Comparison of ENCODE assay signal across 1 cellular context in genomic region chr17:73156166-73156840, GRCh38.
TF ChIP-seq lines count a peak whose summit lies in the region.

No MANE protein-coding gene starts in this region.

TF ChIP-seq in HepG2, 621 proteins besides CTCF, POLR2A, EP300 and RAD21 (continued from another document and continues in another):
- TF ChIP-seq, protein P1, sequence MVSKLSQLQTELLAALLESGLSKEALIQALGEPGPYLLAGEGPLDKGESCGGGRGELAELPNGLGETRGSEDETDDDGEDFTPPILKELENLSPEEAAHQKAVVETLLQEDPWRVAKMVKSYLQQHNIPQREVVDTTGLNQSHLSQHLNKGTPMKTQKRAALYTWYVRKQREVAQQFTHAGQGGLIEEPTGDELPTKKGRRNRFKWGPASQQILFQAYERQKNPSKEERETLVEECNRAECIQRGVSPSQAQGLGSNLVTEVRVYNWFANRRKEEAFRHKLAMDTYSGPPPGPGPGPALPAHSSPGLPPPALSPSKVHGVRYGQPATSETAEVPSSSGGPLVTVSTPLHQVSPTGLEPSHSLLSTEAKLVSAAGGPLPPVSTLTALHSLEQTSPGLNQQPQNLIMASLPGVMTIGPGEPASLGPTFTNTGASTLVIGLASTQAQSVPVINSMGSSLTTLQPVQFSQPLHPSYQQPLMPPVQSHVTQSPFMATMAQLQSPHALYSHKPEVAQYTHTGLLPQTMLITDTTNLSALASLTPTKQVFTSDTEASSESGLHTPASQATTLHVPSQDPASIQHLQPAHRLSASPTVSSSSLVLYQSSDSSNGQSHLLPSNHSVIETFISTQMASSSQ (IDR thresholded peaks at IDR 0.05; ENCODE audit: low read depth), result no peak
- TF ChIP-seq, protein P1 (CRISPR knock-in tag; IDR thresholded peaks at IDR 0.05; ENCODE audit: borderline replicate concordance), result peak; percentile 56; the same call in 1 of the 2 replicates
- TF ChIP-seq FOSL2 (CRISPR knock-in tag; IDR thresholded peaks at IDR 0.05) (peak; percentile 24; the same call in 1 of the 2 replicates), NFIB (CRISPR knock-in tag; IDR thresholded peaks at IDR 0.05; ENCODE audit: borderline replicate concordance) (no peak), RBM39 (IDR thresholded peaks at IDR 0.05; ENCODE audit: low read depth, low read length, poor library complexity, severe bottlenecking) (peak; percentile 64), MYC (CRISPR knock-in tag; IDR thresholded peaks at IDR 0.05; ENCODE audit: borderline replicate concordance) (0 out of 2 replicates have a peak, but pooled peaks have one; percentile 37), ZNF713 (CRISPR knock-in tag; IDR thresholded peaks at IDR 0.05) (no peak), ZNF124 (CRISPR knock-in tag; IDR thresholded peaks at IDR 0.05) (peak; percentile 64; the same call in 1 of the 2 replicates), ELF1 (CRISPR knock-in tag; IDR thresholded peaks at IDR 0.05) (peak; percentile 70), ZNF563 (CRISPR knock-in tag; IDR thresholded peaks at IDR 0.05) (peak; percentile 54; the same call in 1 of the 2 replicates), JARID2 (CRISPR knock-in tag; IDR thresholded peaks at IDR 0.05; ENCODE audit: insufficient replicate concordance) (peak; percentile 26), SMC3 (IDR thresholded peaks at IDR 0.05; ENCODE audit: low read length) (peak; percentile 85), MEIS2 (CRISPR knock-in tag; IDR thresholded peaks at IDR 0.05) (0 out of 2 replicates have a peak, but pooled peaks have one; percentile 41), ZNF263 (CRISPR knock-in tag; IDR thresholded peaks at IDR 0.05) (no peak), ZNF790 (CRISPR knock-in tag; IDR thresholded peaks at IDR 0.05; ENCODE audit: borderline replicate concordance) (0 out of 2 replicates have a peak, but pooled peaks have one; percentile 38), PAXIP1 (CRISPR knock-in tag; conservative IDR thresholded peaks at IDR 0.05) (peak; percentile 28; the same call in 1 of the 2 replicates), RXRB (CRISPR knock-in tag; IDR thresholded peaks at IDR 0.05; ENCODE audit: borderline replicate concordance) (peak; percentile 41; the same call in 1 of the 2 replicates), ZNF382 (CRISPR knock-in tag; IDR thresholded peaks at IDR 0.05; ENCODE audit: borderline replicate concordance) (no peak), KLF12 (CRISPR knock-in tag; IDR thresholded peaks at IDR 0.05; ENCODE audit: borderline replicate concordance) (no peak), ZNF672 (CRISPR knock-in tag; IDR thresholded peaks at IDR 0.05) (no peak), HDAC1 (CRISPR knock-in tag; IDR thresholded peaks at IDR 0.05) (no peak), GATAD2A (CRISPR knock-in tag; IDR thresholded peaks at IDR 0.05) (peak; percentile 73), ZBTB2 (CRISPR knock-in tag; IDR thresholded peaks at IDR 0.05; ENCODE audit: low read depth) (no peak), ZNF687 (CRISPR knock-in tag; IDR thresholded peaks at IDR 0.05) (peak; percentile 65)
- TF ChIP-seq, protein P2, sequence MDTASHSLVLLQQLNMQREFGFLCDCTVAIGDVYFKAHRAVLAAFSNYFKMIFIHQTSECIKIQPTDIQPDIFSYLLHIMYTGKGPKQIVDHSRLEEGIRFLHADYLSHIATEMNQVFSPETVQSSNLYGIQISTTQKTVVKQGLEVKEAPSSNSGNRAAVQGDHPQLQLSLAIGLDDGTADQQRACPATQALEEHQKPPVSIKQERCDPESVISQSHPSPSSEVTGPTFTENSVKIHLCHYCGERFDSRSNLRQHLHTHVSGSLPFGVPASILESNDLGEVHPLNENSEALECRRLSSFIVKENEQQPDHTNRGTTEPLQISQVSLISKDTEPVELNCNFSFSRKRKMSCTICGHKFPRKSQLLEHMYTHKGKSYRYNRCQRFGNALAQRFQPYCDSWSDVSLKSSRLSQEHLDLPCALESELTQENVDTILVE (CRISPR knock-in tag; IDR thresholded peaks at IDR 0.05), result 0 out of 2 replicates have a peak, but pooled peaks have one; percentile 29
- TF ChIP-seq, protein P3, sequence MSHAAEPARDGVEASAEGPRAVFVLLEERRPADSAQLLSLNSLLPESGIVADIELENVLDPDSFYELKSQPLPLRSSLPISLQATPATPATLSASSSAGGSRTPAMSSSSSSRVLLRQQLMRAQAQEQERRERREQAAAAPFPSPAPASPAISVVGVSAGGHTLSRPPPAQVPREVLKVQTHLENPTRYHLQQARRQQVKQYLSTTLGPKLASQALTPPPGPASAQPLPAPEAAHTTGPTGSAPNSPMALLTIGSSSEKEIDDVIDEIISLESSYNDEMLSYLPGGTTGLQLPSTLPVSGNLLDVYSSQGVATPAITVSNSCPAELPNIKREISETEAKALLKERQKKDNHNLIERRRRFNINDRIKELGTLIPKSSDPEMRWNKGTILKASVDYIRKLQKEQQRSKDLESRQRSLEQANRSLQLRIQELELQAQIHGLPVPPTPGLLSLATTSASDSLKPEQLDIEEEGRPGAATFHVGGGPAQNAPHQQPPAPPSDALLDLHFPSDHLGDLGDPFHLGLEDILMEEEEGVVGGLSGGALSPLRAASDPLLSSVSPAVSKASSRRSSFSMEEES (CRISPR knock-in tag; IDR thresholded peaks at IDR 0.05), result 0 out of 2 replicates have a peak, but pooled peaks have one; percentile 24
- TF ChIP-seq, protein P4, sequence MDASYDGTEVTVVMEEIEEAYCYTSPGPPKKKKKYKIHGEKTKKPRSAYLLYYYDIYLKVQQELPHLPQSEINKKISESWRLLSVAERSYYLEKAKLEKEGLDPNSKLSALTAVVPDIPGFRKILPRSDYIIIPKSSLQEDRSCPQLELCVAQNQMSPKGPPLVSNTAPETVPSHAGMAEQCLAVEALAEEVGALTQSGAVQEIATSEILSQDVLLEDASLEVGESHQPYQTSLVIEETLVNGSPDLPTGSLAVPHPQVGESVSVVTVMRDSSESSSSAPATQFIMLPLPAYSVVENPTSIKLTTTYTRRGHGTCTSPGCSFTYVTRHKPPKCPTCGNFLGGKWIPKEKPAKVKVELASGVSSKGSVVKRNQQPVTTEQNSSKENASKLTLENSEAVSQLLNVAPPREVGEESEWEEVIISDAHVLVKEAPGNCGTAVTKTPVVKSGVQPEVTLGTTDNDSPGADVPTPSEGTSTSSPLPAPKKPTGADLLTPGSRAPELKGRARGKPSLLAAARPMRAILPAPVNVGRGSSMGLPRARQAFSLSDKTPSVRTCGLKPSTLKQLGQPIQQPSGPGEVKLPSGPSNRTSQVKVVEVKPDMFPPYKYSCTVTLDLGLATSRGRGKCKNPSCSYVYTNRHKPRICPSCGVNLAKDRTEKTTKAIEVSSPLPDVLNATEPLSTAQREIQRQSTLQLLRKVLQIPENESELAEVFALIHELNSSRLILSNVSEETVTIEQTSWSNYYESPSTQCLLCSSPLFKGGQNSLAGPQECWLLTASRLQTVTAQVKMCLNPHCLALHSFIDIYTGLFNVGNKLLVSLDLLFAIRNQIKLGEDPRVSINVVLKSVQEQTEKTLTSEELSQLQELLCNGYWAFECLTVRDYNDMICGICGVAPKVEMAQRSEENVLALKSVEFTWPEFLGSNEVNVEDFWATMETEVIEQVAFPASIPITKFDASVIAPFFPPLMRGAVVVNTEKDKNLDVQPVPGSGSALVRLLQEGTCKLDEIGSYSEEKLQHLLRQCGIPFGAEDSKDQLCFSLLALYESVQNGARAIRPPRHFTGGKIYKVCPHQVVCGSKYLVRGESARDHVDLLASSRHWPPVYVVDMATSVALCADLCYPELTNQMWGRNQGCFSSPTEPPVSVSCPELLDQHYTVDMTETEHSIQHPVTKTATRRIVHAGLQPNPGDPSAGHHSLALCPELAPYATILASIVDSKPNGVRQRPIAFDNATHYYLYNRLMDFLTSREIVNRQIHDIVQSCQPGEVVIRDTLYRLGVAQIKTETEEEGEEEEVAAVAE (CRISPR knock-in tag; IDR thresholded peaks at IDR 0.05; ENCODE audit: borderline replicate concordance), result 0 out of 2 replicates have a peak, but pooled peaks have one; percentile 36
- TF ChIP-seq, protein P5, sequence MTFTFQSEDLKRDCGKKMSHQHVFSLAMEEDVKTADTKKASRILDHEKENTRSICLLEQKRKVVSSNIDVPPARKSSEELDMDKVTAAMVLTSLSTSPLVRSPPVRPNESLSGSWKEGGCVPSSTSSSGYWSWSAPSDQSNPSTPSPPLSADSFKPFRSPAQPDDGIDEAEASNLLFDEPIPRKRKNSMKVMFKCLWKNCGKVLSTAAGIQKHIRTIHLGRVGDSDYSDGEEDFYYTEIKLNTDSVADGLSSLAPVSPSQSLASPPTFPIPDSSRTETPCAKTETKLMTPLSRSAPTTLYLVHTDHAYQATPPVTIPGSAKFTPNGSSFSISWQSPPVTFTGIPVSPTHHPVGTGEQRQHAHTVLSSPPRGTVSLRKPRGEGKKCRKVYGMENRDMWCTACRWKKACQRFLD (CRISPR knock-in tag; IDR thresholded peaks at IDR 0.05; ENCODE audit: borderline replicate concordance), result no peak
